ENCODE assay signal across 8 cellular contexts in genomic region chr22:20080445-20080775, GRCh38. TPM values are rescaled to one million over a fixed set of nuclear protein-coding genes. Genes with fewer than 3 reads are reported as not detected.
DNase-seq lines count a peak whose midpoint lies in the region; ATAC-seq and TF ChIP-seq lines count a peak whose summit lies in the region.

No MANE protein-coding gene starts in this region.

- peak overlapping the region; percentile 54 for H2AFZ ChIP-seq in KMS-11 (ENCODE audit: low read depth)

- no peaks in the 10 kb centered on the region for H3K27me3 ChIP-seq in KMS-11 (ENCODE audit: insufficient read depth, low read depth)
- no peaks in the 10 kb centered on the region for H3K27me3 ChIP-seq in lower lobe of right lung (ENCODE audit: low read depth)

- peak overlapping the region; percentile 82 for H3K4me3 ChIP-seq in GM12865 (ENCODE audit: low read depth, low read length)
- no peak overlapping the region for H3K4me3 ChIP-seq in KMS-11 (IDR thresholded peaks at IDR 0.05; ENCODE audit: insufficient read depth, low read depth, low read length)
- H3K4me3 ChIP-seq in lower lobe of right lung: peak overlapping the region; percentile 94

- peaks cover 50% of the 10 kb centered on the region for H3K79me2 ChIP-seq in KMS-11 (ENCODE audit: insufficient read depth, low read depth)

- peak overlapping the region; percentile 46 for H3K27ac ChIP-seq in KMS-11
- peak overlapping the region; percentile 80 for H3K27ac ChIP-seq in lower lobe of right lung

- 0 out of 2 replicates have a peak, but pooled peaks cover 4% of the 10 kb centered on the region for H4K20me1 ChIP-seq in KMS-11 (ENCODE audit: insufficient read depth)

- H3K9ac ChIP-seq in KMS-11: peak overlapping the region; percentile 55; the same call in 1 of the 2 replicates

- intact Hi-C loops in lower lobe of right lung (cut with DNase I): no loop called here

- H3K36me3 ChIP-seq in KMS-11 (ENCODE audit: insufficient read depth): no peaks in the 10 kb centered on the region
- H3K36me3 ChIP-seq in lower lobe of right lung: no peaks in the 10 kb centered on the region

- ATAC-seq in GM21737 (IDR thresholded peaks at IDR 0.05; ENCODE audit: unreplicated experiment) (peak; percentile 59), lower lobe of right lung (peak; percentile 78 to 80)

- no peak for TF ChIP-seq CTCF in GM12865 (IDR thresholded peaks at IDR 0.05; ENCODE audit: insufficient read depth, low read depth, low read length, missing control alignments)
- no peak for TF ChIP-seq CTCF in KMS-11 (conservative IDR thresholded peaks at IDR 0.05; ENCODE audit: low read depth, low read length)
- TF ChIP-seq CTCF in lower lobe of right lung (IDR thresholded peaks at IDR 0.05): no peak

- H3K4me2 ChIP-seq in KMS-11: peak overlapping the region; percentile 92

- no peaks in the 10 kb centered on the region for H3K9me3 ChIP-seq in lower lobe of right lung

- DNase-seq in GM12865 (ENCODE audit: low read depth): peak; percentile 74
- peak; percentile 52 to 54 for DNase-seq in activated CD4-positive, alpha-beta T cell treated with anti-CD3 and anti-CD28 coated beads for 24 hours (ENCODE audit: low read depth in 2 of 2)
- DNase-seq in dermis blood vessel endothelial cell: peak; percentile 64
- DNase-seq in lower lobe of right lung: peak; percentile 80
- DNase-seq in stimulated activated CD8-positive, alpha-beta memory T cell treated with anti-CD3 and anti-CD28 coated beads, Interleukin-12 subunit alpha, Interleukin-12 subunit beta, amount 100 ng/mL, for 24 hours (ENCODE audit: extremely low read depth): peak; percentile 47
- no peak for DNase-seq in retina

- H3K4me1 ChIP-seq in KMS-11 (ENCODE audit: low read depth, poor library complexity, severe bottlenecking) (peaks cover 6% of the 10 kb centered on the region), lower lobe of right lung (peaks cover 51% of the 10 kb centered on the region)

RNA-seq across cellular contexts. Expression of gene DGCR8, which starts 0.4 kb away (rescaled TPM):
- total RNA-seq in dermis blood vessel endothelial cell (30.2 and 30.3 TPM in 2 replicates), lower lobe of right lung (29.5 TPM)

RNA-seq across cellular contexts. Expression of gene RANBP1, which starts 35.5 kb away (rescaled TPM):
- total RNA-seq in dermis blood vessel endothelial cell (239 and 338 TPM in 2 replicates), lower lobe of right lung (58.3 TPM)

RNA-seq across cellular contexts. Expression of gene TRMT2A, which starts 36.6 kb away (rescaled TPM):
- total RNA-seq in dermis blood vessel endothelial cell (39.9 and 48.8 TPM in 2 replicates), lower lobe of right lung (70.4 TPM)

RNA-seq across cellular contexts. Expression of gene ZDHHC8, which starts 51.2 kb away (rescaled TPM):
- 9.0 and 20.4 TPM in 2 replicates for total RNA-seq in dermis blood vessel endothelial cell
- 77.2 TPM for total RNA-seq in lower lobe of right lung

RNA-seq across cellular contexts. Expression of gene TANGO2, which starts 59.5 kb away (rescaled TPM):
- total RNA-seq in dermis blood vessel endothelial cell (86.0 and 93.6 TPM in 2 replicates), lower lobe of right lung (45.1 TPM)
